Comparison of ENCODE assay signal across 10 cellular contexts in the genomic region with DNA sequence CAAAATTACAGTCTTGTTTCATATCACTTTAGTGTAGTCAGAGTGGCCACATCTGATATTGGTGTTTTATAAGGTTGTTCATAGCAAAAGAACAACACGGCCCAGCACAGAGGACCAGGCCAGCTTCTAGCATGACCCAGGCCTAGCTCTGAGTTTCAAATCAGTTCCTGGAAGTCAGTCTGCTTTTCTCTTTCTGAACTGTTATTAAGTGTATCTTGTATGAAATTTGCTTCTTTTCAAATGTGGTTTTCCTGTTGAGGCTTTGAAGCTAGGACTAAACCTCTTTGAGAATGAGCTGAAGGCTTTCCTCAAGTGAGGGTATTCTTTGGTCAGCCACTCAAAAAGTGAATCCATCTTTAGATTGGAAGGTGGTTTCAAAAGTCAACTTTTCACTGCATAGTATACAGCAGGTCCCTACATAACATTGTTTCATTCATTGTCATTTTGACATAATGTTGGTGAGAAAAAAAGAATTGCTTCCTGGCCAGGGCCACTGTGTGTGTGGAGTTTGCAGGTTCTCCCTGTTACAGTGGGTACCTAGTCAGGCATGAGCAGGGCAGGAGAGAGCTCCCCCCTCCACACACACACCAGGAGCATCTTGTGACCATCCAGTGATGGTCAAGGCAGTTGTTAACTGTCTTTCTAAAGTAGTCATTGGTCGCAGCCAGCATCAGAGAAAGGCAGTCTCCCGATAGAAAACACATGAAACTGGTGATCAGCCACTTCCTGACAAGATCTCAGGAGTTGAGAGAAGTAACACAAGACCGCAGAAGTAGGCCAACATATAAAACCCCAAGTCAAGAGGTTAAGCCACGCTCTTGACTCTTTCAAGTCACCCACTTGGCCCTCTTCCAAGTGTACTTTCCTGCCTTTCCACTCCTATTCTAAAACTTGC.
DNase-seq lines count a peak whose midpoint lies in the region; ATAC-seq and TF ChIP-seq lines count a peak whose summit lies in the region.
"Had no signal": no experiment of that assay in that cellular context is flagged by ENCODE, and none has a peak within 500 bp of the region (broad histone marks: within the 10 kb centered on the region; RNA-seq: fewer than 3 reads in every experiment).

No MANE protein-coding gene starts in this region.

- no peak overlapping the region for H3K4me3 ChIP-seq in foreskin fibroblast (ENCODE audit: low read depth in 1 of 2, low read length in 2 of 2)
- H3K4me3 ChIP-seq: hepatocyte had no signal

- ATAC-seq in GM21528 (IDR thresholded peaks at IDR 0.05; ENCODE audit: low FRiP score, unreplicated experiment) = peak; percentile 76

- peak; percentile 33 to 52 for DNase-seq in activated T-cell treated with anti-CD3 and anti-CD28 coated beads, Interleukin-2, amount 50 U/mL, for 48 hours
- DNase-seq in stimulated activated CD8-positive, alpha-beta memory T cell treated with anti-CD3 and anti-CD28 coated beads, Interleukin-12 subunit alpha, Interleukin-12 subunit beta, amount 100 ng/mL, for 1 hour (ENCODE audit: low read depth) = peak; percentile 13
- DNase-seq in foreskin fibroblast (no peak), DMS114 treated with DMSO at 0.1 percent for 48 hours (lab: John Stamatoyannopoulos, UW; ENCODE audit: unreplicated experiment) (no peak), NCI-H2196 treated with DMSO at 0.1 percent for 48 hours (lab: John Stamatoyannopoulos, UW; ENCODE audit: unreplicated experiment) (no peak)
- DNase-seq: NCI-H146, retina had no signal

- no peaks in the 10 kb centered on the region for H3K36me3 ChIP-seq in KOPT-K1 (ENCODE audit: insufficient read depth, low read length)

- peak overlapping the region; percentile 69 for H3K27ac ChIP-seq in KOPT-K1 (ENCODE audit: low read depth, low read length, poor library complexity, severe bottlenecking)

- no peak for TF ChIP-seq CTCF in foreskin fibroblast (IDR thresholded peaks at IDR 0.05; ENCODE audit: low read depth, low read length)

- no peaks in the 10 kb centered on the region for H3K9me3 ChIP-seq in KOPT-K1 (ENCODE audit: insufficient read depth, low read length, poor library complexity, severe bottlenecking)

Comparison
In these comparisons a context has a peak if more than half of its experiments do, and no peak if none do; other contexts are left out.
1. DNase-seq: peak in activated T-cell treated with anti-CD3 and anti-CD28 coated beads, Interleukin-2, amount 50 U/mL, for 48 hours (2 of 2) and stimulated activated CD8-positive, alpha-beta memory T cell treated with anti-CD3 and anti-CD28 coated beads, Interleukin-12 subunit alpha, Interleukin-12 subunit beta, amount 100 ng/mL, for 1 hour (single experiment); none in foreskin fibroblast (0 of 2), DMS114 treated with DMSO at 0.1 percent for 48 hours (single experiment) and NCI-H2196 treated with DMSO at 0.1 percent for 48 hours (single experiment).